In genomic region chr3:48402281-48402732, GRCh38 we compare ENCODE assay signal across 7 cellular contexts. TPM values are rescaled to one million over a fixed set of nuclear protein-coding genes. Genes with fewer than 3 reads are reported as not detected.
DNase-seq lines count a peak whose midpoint lies in the region; ATAC-seq and TF ChIP-seq lines count a peak whose summit lies in the region.

No MANE protein-coding gene starts in this region.

- peak; percentile 33 for ATAC-seq in body of pancreas
- peak; percentile 89 for ATAC-seq in thoracic aorta (ENCODE audit: insufficient number of reproducible peaks, low FRiP score, low read depth)
- ATAC-seq in HG02840 (IDR thresholded peaks at IDR 0.05; ENCODE audit: low FRiP score, unreplicated experiment), result no peak
- ATAC-seq in HG03565 (IDR thresholded peaks at IDR 0.05; ENCODE audit: unreplicated experiment), result no peak

- H3K27me3 ChIP-seq in body of pancreas (no peaks in the 10 kb centered on the region), kidney epithelial cell (ENCODE audit: control insufficient read depth, insufficient read depth, low read length) (no peaks in the 10 kb centered on the region), thoracic aorta (replicated peaks; ENCODE audit: insufficient read depth) (no peaks in the 10 kb centered on the region)

- intact Hi-C loops in body of pancreas (cut with DNase I), result loop anchor here (5.0 kb wide), 1 partner anchor 35 kb away; no protein-coding TSS in a partner anchor
- intact Hi-C loops in OCI-LY7 (cut with micrococcal nuclease; ENCODE audit: unreplicated experiment), result loop anchor here (10.0 kb wide), 1 partner anchor 232 kb away; the partner anchor contains the start of gene SLC26A6

- H3K36me3 ChIP-seq in body of pancreas (replicated peaks in 1 of 2; ENCODE audit: insufficient read depth in 1 of 2, low read depth in 2 of 2) (peaks cover 4 to 6% of the 10 kb centered on the region in 2 donors), kidney epithelial cell (ENCODE audit: control insufficient read depth, insufficient read depth, low read length) (peaks cover 4% of the 10 kb centered on the region), thoracic aorta (peaks cover 17% of the 10 kb centered on the region), OCI-LY7 (ENCODE audit: insufficient read depth, low read length) (no peaks in the 10 kb centered on the region)

- no peaks in the 10 kb centered on the region for H3K9me3 ChIP-seq in body of pancreas
- H3K9me3 ChIP-seq in thoracic aorta, result no peaks in the 10 kb centered on the region
- H3K9me3 ChIP-seq in OCI-LY7 (ENCODE audit: low read length), result no peaks in the 10 kb centered on the region

- no peak overlapping the region for H2AFZ ChIP-seq in OCI-LY7 (ENCODE audit: low read length)

- BruUV-seq in OCI-LY7 (replicated peaks; lab: Mats Ljungman, UMichigan), result no TSS peak

- H3K4me3 ChIP-seq in body of pancreas (no peak overlapping the region), kidney epithelial cell (ENCODE audit: low read depth, low read length) (no peak overlapping the region), thoracic aorta (no peak overlapping the region), OCI-LY7 (ENCODE audit: low read depth, low read length, poor library complexity, severe bottlenecking) (no peak overlapping the region)

- CTCF ChIA-PET in OCI-LY7 (lab: Charles Lee; ENCODE audit: unreplicated experiment), result no interaction called here

- no peak for TF ChIP-seq POLR2A in body of pancreas (IDR thresholded peaks at IDR 0.05)

- H3K4me2 ChIP-seq in OCI-LY7 (ENCODE audit: low read length), result no peak overlapping the region

- no peak for TF ChIP-seq CTCF in body of pancreas (IDR thresholded peaks at IDR 0.05)
- TF ChIP-seq CTCF in kidney epithelial cell (IDR thresholded peaks at IDR 0.05; ENCODE audit: insufficient read depth, low read length, poor library complexity, severe bottlenecking), result no peak
- no peak for TF ChIP-seq CTCF in thoracic aorta (IDR thresholded peaks at IDR 0.05)
- TF ChIP-seq CTCF in OCI-LY7 (conservative IDR thresholded peaks at IDR 0.05; ENCODE audit: low read length), result no peak

- POLR2A ChIA-PET in OCI-LY7 (lab: Charles Lee), result no interaction called here

- H3K79me2 ChIP-seq in OCI-LY7 (ENCODE audit: insufficient read depth, low read depth, low read length), result no peaks in the 10 kb centered on the region

- H3K4me1 ChIP-seq in body of pancreas (peaks cover 35% of the 10 kb centered on the region), thoracic aorta (ENCODE audit: control insufficient read depth in 1 of 2, low read depth in 2 of 2) (peaks cover 27 to 51% of the 10 kb centered on the region in 2 donors), OCI-LY7 (ENCODE audit: insufficient read depth, low read length, poor library complexity, severe bottlenecking) (no peaks in the 10 kb centered on the region)

- peak; percentile 94 for DNase-seq in HT1080 (ENCODE audit: low read depth)
- peak; percentile 51 to 82 (median 76) for DNase-seq in body of pancreas
- DNase-seq in kidney epithelial cell (ENCODE audit: low read depth), result peak; percentile 44
- DNase-seq in thoracic aorta (ENCODE audit: low spot score), result peak; percentile 88
- no peak for DNase-seq in OCI-LY7 (ENCODE audit: low spot score)

- H4K20me1 ChIP-seq in OCI-LY7 (ENCODE audit: insufficient read depth, low read length), result no peaks in the 10 kb centered on the region

- 29 to 30% methylated on average over 7 to 8 of the region's 8 CpGs for WGBS in body of pancreas, 2 donors

- H3K27ac ChIP-seq in body of pancreas (peak overlapping the region; percentile 33 to 68 (median 53)), thoracic aorta (peak overlapping the region; percentile 92 to 95), OCI-LY7 (ENCODE audit: low read depth, low read length, poor library complexity, severe bottlenecking) (no peak overlapping the region)

- H3K9me2 ChIP-seq in OCI-LY7 (ENCODE audit: insufficient read depth, low read length), result no peaks in the 10 kb centered on the region

RNA-seq across cellular contexts. Expression of gene PLXNB1, which starts 27.6 kb away (rescaled TPM):
- 5.8 and 12.3 TPM in 2 replicates for total RNA-seq in HT1080 (2014; rRNA removed; shearing (Covaris generic))
- polyA plus RNA-seq in HT1080 (2015; cell fraction: cytosol; rRNA removed), result 6.0 and 8.3 TPM in 2 replicates
- polyA plus RNA-seq in HT1080 (2015; cell fraction: nucleus; rRNA removed), result 77.3 and 95.8 TPM in 2 replicates
- total RNA-seq in body of pancreas (100 to 1,000 TPM; 118 to 311 TPM), kidney epithelial cell (115 and 137 TPM in 2 replicates), thoracic aorta (100 to 1,000 TPM; 177 to 210 TPM), OCI-LY7 (2022) (6.4 and 7.7 TPM in 2 replicates)
- total RNA-seq in OCI-LY7 (2014; rRNA removed; shearing (Covaris generic)), result 4.4 and 14.9 TPM in 2 replicates

RNA-seq across cellular contexts. Expression of gene FBXW12, which starts 30.3 kb away (rescaled TPM):
- total RNA-seq in HT1080 (2014; rRNA removed; shearing (Covaris generic)), result not detected in 2 replicates
- polyA plus RNA-seq in HT1080 (2015; cell fraction: cytosol; rRNA removed), result not detected in 2 replicates
- not detected in 2 replicates for polyA plus RNA-seq in HT1080 (2015; cell fraction: nucleus; rRNA removed)
- total RNA-seq in body of pancreas (10 to 100 TPM in 1 of 2 donors, 1 to 10 TPM in 1; 3.4 to 23.7 TPM), kidney epithelial cell (0.46 TPM in 1 of 2 replicates, not detected in the other), thoracic aorta (not detected), OCI-LY7 (2022) (0.37 and 0.44 TPM in 2 replicates)
- 0.28 and 0.50 TPM in 2 replicates for total RNA-seq in OCI-LY7 (2014; rRNA removed; shearing (Covaris generic))

RNA-seq across cellular contexts. Expression of gene CCDC51, which starts 37.6 kb away (rescaled TPM):
- total RNA-seq in HT1080 (2014; rRNA removed; shearing (Covaris generic)), result 53.4 and 69.9 TPM in 2 replicates
- polyA plus RNA-seq in HT1080 (2015; cell fraction: cytosol; rRNA removed), result 23.7 and 25.6 TPM in 2 replicates
- 19.3 and 23.7 TPM in 2 replicates for polyA plus RNA-seq in HT1080 (2015; cell fraction: nucleus; rRNA removed)
- 1 to 10 TPM in 1 of 2 donors, under 1 TPM in 1; 0.33 to 2.6 TPM for total RNA-seq in body of pancreas
- 39.2 and 46.4 TPM in 2 replicates for total RNA-seq in kidney epithelial cell
- total RNA-seq in thoracic aorta, result 10 to 100 TPM in 1 of 2 donors, 1 to 10 TPM in 1; 5.9 to 15.2 TPM
- 22.0 and 23.0 TPM in 2 replicates for total RNA-seq in OCI-LY7 (2014; rRNA removed; shearing (Covaris generic))
- total RNA-seq in OCI-LY7 (2022), result 21.2 and 24.9 TPM in 2 replicates

RNA-seq across cellular contexts. Expression of gene TMA7, which starts 37.8 kb away (rescaled TPM):
- 368 and 782 TPM in 2 replicates for total RNA-seq in HT1080 (2014; rRNA removed; shearing (Covaris generic))
- 379 and 542 TPM in 2 replicates for polyA plus RNA-seq in HT1080 (2015; cell fraction: cytosol; rRNA removed)
- polyA plus RNA-seq in HT1080 (2015; cell fraction: nucleus; rRNA removed), result 102 and 106 TPM in 2 replicates
- total RNA-seq in body of pancreas (100 to 1,000 TPM; 113 to 156 TPM), kidney epithelial cell (374 and 462 TPM in 2 replicates), thoracic aorta (100 to 1,000 TPM; 112 to 164 TPM), OCI-LY7 (2022) (226 and 250 TPM in 2 replicates)
- 313 and 486 TPM in 2 replicates for total RNA-seq in OCI-LY7 (2014; rRNA removed; shearing (Covaris generic))

RNA-seq across cellular contexts. Expression of gene ATRIP, which starts 44.2 kb away (rescaled TPM):
- 22.9 and 29.2 TPM in 2 replicates for total RNA-seq in HT1080 (2014; rRNA removed; shearing (Covaris generic))
- 9.0 and 9.7 TPM in 2 replicates for polyA plus RNA-seq in HT1080 (2015; cell fraction: cytosol; rRNA removed)
- 19.2 and 20.1 TPM in 2 replicates for polyA plus RNA-seq in HT1080 (2015; cell fraction: nucleus; rRNA removed)
- total RNA-seq in body of pancreas (1 to 10 TPM; 2.6 to 4.3 TPM), kidney epithelial cell (5.7 and 6.8 TPM in 2 replicates), thoracic aorta (1 to 10 TPM; 4.0 to 8.3 TPM), OCI-LY7 (2022) (20.3 and 24.5 TPM in 2 replicates)
- 16.3 and 16.8 TPM in 2 replicates for total RNA-seq in OCI-LY7 (2014; rRNA removed; shearing (Covaris generic))

Comparison
In these comparisons a context has a peak if more than half of its experiments do, and no peak if none do; other contexts are left out.
1. ATAC-seq: peak in body of pancreas (single experiment) and thoracic aorta (single experiment); none in HG02840 (single experiment) and HG03565 (single experiment).